ENCODE assay signal across 7 cellular contexts in the genomic region with DNA sequence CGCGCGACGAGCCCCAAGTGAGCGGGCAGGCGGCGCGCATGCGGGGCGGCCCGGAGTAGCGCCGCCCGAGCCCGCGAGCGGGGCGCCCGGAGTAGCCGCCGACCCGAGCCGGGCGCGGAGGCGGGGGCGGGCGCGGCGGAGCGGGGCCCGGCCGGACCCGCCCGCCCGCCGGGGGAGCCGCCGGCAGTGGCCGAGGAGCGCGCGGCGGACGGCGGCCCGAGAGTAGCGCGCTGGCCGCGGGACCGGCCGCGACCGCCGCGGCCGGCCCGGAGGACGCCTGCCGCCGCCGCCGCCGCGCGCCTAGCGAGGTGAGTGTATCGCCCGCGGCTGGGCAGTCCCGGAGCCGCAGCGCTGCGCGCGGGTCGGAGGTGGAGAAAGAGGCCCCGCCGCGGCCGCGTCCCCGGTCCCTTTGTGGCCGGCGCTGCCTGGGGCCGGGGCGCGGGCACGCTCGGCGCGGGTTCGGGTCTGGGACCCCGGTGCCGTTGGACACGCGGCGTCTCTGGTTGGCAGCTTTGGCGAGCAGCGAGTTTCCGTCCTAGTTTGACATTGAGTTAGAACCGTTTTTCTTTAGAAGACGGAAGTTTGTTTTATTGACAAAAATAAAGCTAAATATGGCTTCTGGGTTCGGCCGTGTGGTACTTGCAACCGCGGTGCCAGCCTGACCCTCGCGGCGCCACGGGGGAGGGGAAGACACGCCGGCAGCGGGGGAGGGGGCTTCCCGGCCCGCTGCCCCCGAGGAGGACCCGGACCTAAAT. TPM values are rescaled to one million over a fixed set of nuclear protein-coding genes. Genes with fewer than 3 reads are reported as not detected.
A peak's percentile ranks its signal among the peaks of the same experiment; 100 is the strongest.
DNase-seq lines count a peak whose midpoint lies in the region; ATAC-seq and TF ChIP-seq lines count a peak whose summit lies in the region.

A gene (plus strand): TSS at position 186 of the 755 bp plus-strand sequence. CDS start 72,923 bp downstream, outside the sequence.

- H3K4me3 Mint-ChIP-seq in activated T-cell treated with anti-CD3 and anti-CD28 coated beads, Interleukin-2, amount 50 U/mL, for 24 hours, result peak within 1 kb of the TSS; percentile 77
- peak within 1 kb of the TSS; percentile 80 for H3K4me3 Mint-ChIP-seq in natural killer cell treated with Interleukin-12 subunit alpha and Interleukin-12 subunit beta and Interleukin-15 and Interleukin-18, amount 100 ng/mL, for 72 hours

- TF ChIP-seq CTCF in GM12864 (IDR thresholded peaks at IDR 0.05; ENCODE audit: low read depth, low read length, missing control alignments) (no peak), fibroblast of mammary gland (conservative IDR thresholded peaks at IDR 0.05; ENCODE audit: control insufficient read depth, insufficient read depth, low read depth, low read length) (no peak), vagina (IDR thresholded peaks at IDR 0.05) (no peak)

- ATAC-seq in natural killer cell treated with Interleukin-12 subunit alpha and Interleukin-12 subunit beta and Interleukin-15 and Interleukin-18, amount 100 ng/mL, for 72 hours, result peak; percentile 65 to 81
- ATAC-seq in GM21423 (IDR thresholded peaks at IDR 0.05; ENCODE audit: unreplicated experiment), result no peak

- H4K20me1 ChIP-seq in Karpas-422 (ENCODE audit: insufficient read depth, low read depth, low read length), result peaks cover 20% of the 10 kb centered on the region; the same call in 1 of the 2 replicates

- no peaks in the 10 kb centered on the region for H3K9me2 ChIP-seq in Karpas-422 (replicated peaks; ENCODE audit: insufficient read depth, low read length)

- peaks cover 6% of the 10 kb centered on the region for H3K9me3 Mint-ChIP-seq in activated T-cell treated with anti-CD3 and anti-CD28 coated beads, Interleukin-2, amount 50 U/mL, for 24 hours
- no peaks in the 10 kb centered on the region for H3K9me3 Mint-ChIP-seq in natural killer cell treated with Interleukin-12 subunit alpha and Interleukin-12 subunit beta and Interleukin-15 and Interleukin-18, amount 100 ng/mL, for 72 hours

- peak within 1 kb of the TSS; percentile 74 for H3K27ac Mint-ChIP-seq in activated T-cell treated with anti-CD3 and anti-CD28 coated beads, Interleukin-2, amount 50 U/mL, for 24 hours
- peak within 1 kb of the TSS; percentile 43 to 78 for H3K27ac Mint-ChIP-seq in natural killer cell treated with Interleukin-12 subunit alpha and Interleukin-12 subunit beta and Interleukin-15 and Interleukin-18, amount 100 ng/mL, for 72 hours

- H3K36me3 Mint-ChIP-seq in activated T-cell treated with anti-CD3 and anti-CD28 coated beads, Interleukin-2, amount 50 U/mL, for 24 hours (ENCODE audit: low read depth), result peaks cover 3% of the 10 kb centered on the region
- peaks cover 5% of the 10 kb centered on the region for H3K36me3 Mint-ChIP-seq in natural killer cell treated with Interleukin-12 subunit alpha and Interleukin-12 subunit beta and Interleukin-15 and Interleukin-18, amount 100 ng/mL, for 72 hours

- H3K36me3 ChIP-seq in Karpas-422 (ENCODE audit: insufficient read depth, low read length), result peaks cover 26% of the 10 kb centered on the region
- H3K36me3 ChIP-seq in vagina, result no peaks in the 10 kb centered on the region

- H3K4me1 Mint-ChIP-seq in activated T-cell treated with anti-CD3 and anti-CD28 coated beads, Interleukin-2, amount 50 U/mL, for 24 hours (ENCODE audit: low read depth), result peaks cover 43% of the 10 kb centered on the region
- peaks cover 43 to 48% of the 10 kb centered on the region in 2 donors for H3K4me1 Mint-ChIP-seq in natural killer cell treated with Interleukin-12 subunit alpha and Interleukin-12 subunit beta and Interleukin-15 and Interleukin-18, amount 100 ng/mL, for 72 hours (ENCODE audit: low read depth in 2 of 2)

- intact Hi-C loops in vagina (cut with DNase I), result no loop called here

- H3K4me3 ChIP-seq in GM12864 (ENCODE audit: low read depth, low read length) (peak within 1 kb of the TSS; percentile 81), Karpas-422 (ENCODE audit: low read length) (peak within 1 kb of the TSS; percentile 98), fibroblast of mammary gland (ENCODE audit: control insufficient read depth, low read depth, low read length) (peak within 1 kb of the TSS; percentile 73), vagina (peak within 1 kb of the TSS; percentile 76 to 89)

- H3K27me3 ChIP-seq in Karpas-422 (ENCODE audit: low read length), result no peaks in the 10 kb centered on the region
- H3K27me3 ChIP-seq in vagina, result no peaks in the 10 kb centered on the region

- no peak within 1 kb of the TSS for H2AFZ ChIP-seq in Karpas-422 (ENCODE audit: low read length)

- H3K4me2 ChIP-seq in Karpas-422 (ENCODE audit: low read depth, low read length, poor library complexity, severe bottlenecking), result peak within 1 kb of the TSS; percentile 99

- H3K9me3 ChIP-seq in Karpas-422 (ENCODE audit: low read length) (peaks cover under 1% of the 10 kb centered on the region; the same call in 1 of the 2 replicates), vagina (no peaks in the 10 kb centered on the region)

- DNase-seq in GM12864 (ENCODE audit: low read depth), result no peak
- DNase-seq in Karpas-422, result peak; percentile 75
- DNase-seq in activated T-cell treated with anti-CD3 and anti-CD28 coated beads, Interleukin-2, amount 50 U/mL, for 24 hours, result peak; percentile 58
- DNase-seq in fibroblast of mammary gland (ENCODE audit: low read depth), result no peak
- DNase-seq in natural killer cell treated with Interleukin-12 subunit alpha and Interleukin-12 subunit beta and Interleukin-15 and Interleukin-18, amount 100 ng/mL, for 72 hours (ENCODE audit: low spot score), result no peak
- DNase-seq in vagina (ENCODE audit: extremely low spot score in 2 of 2), result no peak

- peak within 1 kb of the TSS; percentile 96 for H3K9ac ChIP-seq in Karpas-422 (ENCODE audit: low read length)

- H3K27me3 Mint-ChIP-seq in activated T-cell treated with anti-CD3 and anti-CD28 coated beads, Interleukin-2, amount 50 U/mL, for 24 hours, result peaks cover 17% of the 10 kb centered on the region
- H3K27me3 Mint-ChIP-seq in natural killer cell treated with Interleukin-12 subunit alpha and Interleukin-12 subunit beta and Interleukin-15 and Interleukin-18, amount 100 ng/mL, for 72 hours, result peaks cover 3 to 8% of the 10 kb centered on the region in 2 donors

- no peak for TF ChIP-seq POLR2A in vagina (IDR thresholded peaks at IDR 0.05)

- H3K27ac ChIP-seq in Karpas-422 (ENCODE audit: low read length) (peak within 1 kb of the TSS; percentile 93), vagina (peak within 1 kb of the TSS; percentile 89)

- H3K79me2 ChIP-seq in Karpas-422 (ENCODE audit: low read length), result peaks cover 50% of the 10 kb centered on the region

- H3K4me1 ChIP-seq in Karpas-422 (ENCODE audit: low read length) (peaks cover 41% of the 10 kb centered on the region), vagina (peaks cover 28% of the 10 kb centered on the region)

RNA-seq across cellular contexts. Expression of the gene that starts here (rescaled TPM):
- total RNA-seq in Karpas-422 (2014; rRNA removed; shearing (Covaris generic); ENCODE audit: low replicate concordance), result 172 and 259 TPM in 2 replicates
- total RNA-seq in natural killer cell treated with Interleukin-12 subunit alpha and Interleukin-12 subunit beta and Interleukin-15 and Interleukin-18, amount 100 ng/mL, for 72 hours, result 10 to 100 TPM; 60.2 to 72.7 TPM
- total RNA-seq in vagina, result 29.2 TPM

Comparison
In these comparisons a context has a peak if more than half of its experiments do, and no peak if none do; other contexts are left out.
1. DNase-seq: peak in Karpas-422 (single experiment) and activated T-cell treated with anti-CD3 and anti-CD28 coated beads, Interleukin-2, amount 50 U/mL, for 24 hours (single experiment); none in GM12864 (single experiment), fibroblast of mammary gland (single experiment), natural killer cell treated with Interleukin-12 subunit alpha and Interleukin-12 subunit beta and Interleukin-15 and Interleukin-18, amount 100 ng/mL, for 72 hours (single experiment) and vagina (0 of 2).
2. Peak in every context shown above with its lines, with median percentiles within 50 percentile points of each other: H3K4me3 ChIP-seq.